Comparison of ENCODE assay signal across 11 cellular contexts in genomic region chr2:219058541-219059374, GRCh38. TPM values are rescaled to one million over a fixed set of nuclear protein-coding genes. Genes with fewer than 3 reads are reported as not detected.
DNase-seq lines count a peak whose midpoint lies in the region; ATAC-seq and TF ChIP-seq lines count a peak whose summit lies in the region.
"Had no signal": no experiment of that assay in that cellular context is flagged by ENCODE, and none has a peak within 500 bp of the region (broad histone marks: within the 10 kb centered on the region; RNA-seq: fewer than 3 reads in every experiment).

No MANE protein-coding gene starts in this region.

- no peaks in the 10 kb centered on the region for H3K9me3 ChIP-seq in smooth muscle cell (replicated peaks; ENCODE audit: low read depth)

- peak in 2 of 3 experiments; percentile 50 to 56 for DNase-seq in NCI-H1417 (lab: John Stamatoyannopoulos, UW)
- DNase-seq in NCI-H1417 treated with DMSO at 0.1 percent for 48 hours (lab: John Stamatoyannopoulos, UW), result no peak
- peak; percentile 55 for DNase-seq in iPS-NIHi11 (ENCODE audit: low spot score)
- DNase-seq in smooth muscle cell (lab: John Stamatoyannopoulos, UW; ENCODE audit: unreplicated experiment), result no peak
- no peak for DNase-seq in NCI-H1048 (lab: John Stamatoyannopoulos, UW)
- DNase-seq in superior temporal gyrus (ENCODE audit: extremely low spot score), result no peak

- peak overlapping the region; percentile 84 for H3K27ac ChIP-seq in VCaP
- H3K27ac ChIP-seq in smooth muscle cell (ENCODE audit: low read depth), result no peak overlapping the region
- H3K27ac ChIP-seq: HL-60, PC-9 had no signal

- no peak overlapping the region for H3K4me2 ChIP-seq in smooth muscle cell
- H3K4me2 ChIP-seq: PC-9 had no signal

- no peak overlapping the region for H3K9ac ChIP-seq in smooth muscle cell (ENCODE audit: low read depth)

- H3K79me2 ChIP-seq in smooth muscle cell (ENCODE audit: low read depth), result no peaks in the 10 kb centered on the region

- H3K4me3 ChIP-seq in smooth muscle cell, result peak overlapping the region; percentile 38
- H3K4me3 ChIP-seq: PC-9 had no signal

- TF ChIP-seq CTCF in VCaP (conservative IDR thresholded peaks at IDR 0.05) (no peak), smooth muscle cell (IDR thresholded peaks at IDR 0.05; ENCODE audit: borderline replicate concordance, insufficient read depth, poor library complexity, severe bottlenecking) (no peak)

- no peak overlapping the region for H2AFZ ChIP-seq in smooth muscle cell (ENCODE audit: low read depth)
- H2AFZ ChIP-seq: PC-9 had no signal

- no peaks in the 10 kb centered on the region for H3K36me3 ChIP-seq in smooth muscle cell (ENCODE audit: low read depth)

- H3K27me3 ChIP-seq in smooth muscle cell (ENCODE audit: low read depth), result peaks cover 96% of the 10 kb centered on the region

- H3F3A ChIP-seq in smooth muscle cell (ENCODE audit: low read depth), result no peaks in the 10 kb centered on the region

- H4K20me1 ChIP-seq in smooth muscle cell (ENCODE audit: low read depth), result no peaks in the 10 kb centered on the region

- peaks cover 4% of the 10 kb centered on the region for H3K4me1 ChIP-seq in smooth muscle cell (ENCODE audit: low read depth)

- ATAC-seq in GM18870 (IDR thresholded peaks at IDR 0.05; ENCODE audit: unreplicated experiment), result no peak

- 27% methylated on average over 39 of the region's 42 CpGs for WGBS in smooth muscle cell (ENCODE audit: low lambda C conversion rate)

RNA-seq across cellular contexts. Expression of gene IHH, which starts 2.0 kb away (rescaled TPM):
- total RNA-seq in smooth muscle cell, result 0.09 TPM in 1 of 2 replicates, not detected in the other
- polyA plus RNA-seq in smooth muscle cell, result not detected in 2 replicates
- total RNA-seq: PC-9, ureter had no signal

RNA-seq across cellular contexts. Expression of gene CFAP65, which starts 17.4 kb away (rescaled TPM):
- not detected in 2 replicates for total RNA-seq in smooth muscle cell
- not detected in 2 replicates for polyA plus RNA-seq in smooth muscle cell
- total RNA-seq: PC-9, ureter had no signal

Comparison
In these comparisons a context has a peak if more than half of its experiments do, and no peak if none do; other contexts are left out.
1. DNase-seq: peak in NCI-H1417 (2 of 3) and iPS-NIHi11 (single experiment); none in NCI-H1417 treated with DMSO at 0.1 percent for 48 hours (single experiment), smooth muscle cell (single experiment), NCI-H1048 (single experiment) and superior temporal gyrus (single experiment).